1 cellular context compared by ENCODE assay signal in genomic region chr11:8768625-8769333, GRCh38.
TF ChIP-seq lines count a peak whose summit lies in the region.

No MANE protein-coding gene starts in this region.

TF ChIP-seq in GM23338, 12 proteins besides CTCF, POLR2A, EP300 and RAD21 (continued from another document):
- TF ChIP-seq, protein P1, sequence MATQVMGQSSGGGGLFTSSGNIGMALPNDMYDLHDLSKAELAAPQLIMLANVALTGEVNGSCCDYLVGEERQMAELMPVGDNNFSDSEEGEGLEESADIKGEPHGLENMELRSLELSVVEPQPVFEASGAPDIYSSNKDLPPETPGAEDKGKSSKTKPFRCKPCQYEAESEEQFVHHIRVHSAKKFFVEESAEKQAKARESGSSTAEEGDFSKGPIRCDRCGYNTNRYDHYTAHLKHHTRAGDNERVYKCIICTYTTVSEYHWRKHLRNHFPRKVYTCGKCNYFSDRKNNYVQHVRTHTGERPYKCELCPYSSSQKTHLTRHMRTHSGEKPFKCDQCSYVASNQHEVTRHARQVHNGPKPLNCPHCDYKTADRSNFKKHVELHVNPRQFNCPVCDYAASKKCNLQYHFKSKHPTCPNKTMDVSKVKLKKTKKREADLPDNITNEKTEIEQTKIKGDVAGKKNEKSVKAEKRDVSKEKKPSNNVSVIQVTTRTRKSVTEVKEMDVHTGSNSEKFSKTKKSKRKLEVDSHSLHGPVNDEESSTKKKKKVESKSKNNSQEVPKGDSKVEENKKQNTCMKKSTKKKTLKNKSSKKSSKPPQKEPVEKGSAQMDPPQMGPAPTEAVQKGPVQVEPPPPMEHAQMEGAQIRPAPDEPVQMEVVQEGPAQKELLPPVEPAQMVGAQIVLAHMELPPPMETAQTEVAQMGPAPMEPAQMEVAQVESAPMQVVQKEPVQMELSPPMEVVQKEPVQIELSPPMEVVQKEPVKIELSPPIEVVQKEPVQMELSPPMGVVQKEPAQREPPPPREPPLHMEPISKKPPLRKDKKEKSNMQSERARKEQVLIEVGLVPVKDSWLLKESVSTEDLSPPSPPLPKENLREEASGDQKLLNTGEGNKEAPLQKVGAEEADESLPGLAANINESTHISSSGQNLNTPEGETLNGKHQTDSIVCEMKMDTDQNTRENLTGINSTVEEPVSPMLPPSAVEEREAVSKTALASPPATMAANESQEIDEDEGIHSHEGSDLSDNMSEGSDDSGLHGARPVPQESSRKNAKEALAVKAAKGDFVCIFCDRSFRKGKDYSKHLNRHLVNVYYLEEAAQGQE (IDR thresholded peaks at IDR 0.05; ENCODE audit: unreplicated experiment) = no peak
- TF ChIP-seq ZNF331 (CRISPR knock-in tag; IDR thresholded peaks at IDR 0.05; ENCODE audit: low read depth) = no peak
